In the genomic region with DNA sequence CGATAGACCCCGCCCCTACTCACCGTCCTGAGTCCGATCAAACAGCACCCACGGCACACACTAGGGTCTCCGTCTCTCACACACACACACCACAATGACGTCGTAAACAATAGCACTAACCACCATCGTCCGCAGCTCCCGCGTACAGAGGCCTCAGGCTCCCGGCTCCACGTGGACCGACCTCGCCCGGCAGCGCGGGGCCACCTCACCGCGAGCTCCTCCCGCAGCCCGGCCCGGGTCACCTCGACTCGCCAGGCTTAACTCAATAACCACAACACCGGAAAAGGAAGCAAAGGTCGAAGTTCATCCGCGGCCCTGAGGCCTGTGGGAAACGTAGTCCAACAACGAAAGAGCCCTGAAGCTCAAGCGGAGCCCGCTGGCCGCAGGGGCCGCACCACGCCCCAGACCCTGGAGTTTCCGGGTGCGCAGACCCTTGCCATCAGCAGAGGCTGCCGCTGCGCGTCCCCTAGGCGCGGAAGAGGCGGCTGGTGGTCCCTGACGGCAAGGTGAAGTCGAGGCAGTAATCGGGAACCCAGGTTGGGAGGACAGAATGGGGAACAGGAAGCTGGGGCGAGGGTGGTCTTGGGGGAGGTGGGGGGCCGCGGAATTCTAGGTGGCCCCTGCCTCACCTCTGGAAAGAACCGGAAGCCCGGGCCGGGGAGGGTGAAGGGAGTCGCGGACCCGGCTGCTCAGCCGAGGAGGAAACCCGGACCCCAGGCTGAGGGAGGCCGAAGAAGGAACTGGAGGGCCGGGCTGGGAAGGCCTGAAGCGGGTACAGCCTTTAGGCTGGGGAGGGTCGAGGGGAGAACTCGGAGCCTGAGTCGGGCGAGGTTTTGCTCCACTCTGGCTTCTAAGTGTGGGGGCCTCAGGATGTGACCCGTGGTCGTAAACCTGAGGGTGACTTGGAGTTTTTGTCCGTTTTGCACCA, we compare ENCODE assay signal across 1 cellular context.
TF ChIP-seq lines count a peak whose summit lies in the region.

ZNF529 (minus strand) TSS at position 273 of the 928 bp plus-strand sequence. CDS start 946 bp downstream, outside the sequence.

TF ChIP-seq in SK-N-SH, 30 proteins besides CTCF, POLR2A, EP300 and RAD21 (continued from another document):
- TF ChIP-seq USF2 (IDR thresholded peaks at IDR 0.05; ENCODE audit: borderline replicate concordance, low read depth, low read length), result no peak
- TF ChIP-seq CHD2 (IDR thresholded peaks at IDR 0.05; ENCODE audit: low read length, partially characterized antibody), result peak; percentile 96
- no peak for TF ChIP-seq REST (IDR thresholded peaks at IDR 0.05; ENCODE audit: low read depth, low read length)
- no peak for TF ChIP-seq MEF2A (IDR thresholded peaks at IDR 0.05; ENCODE audit: borderline replicate concordance, low read depth)
- TF ChIP-seq YY1 (IDR thresholded peaks at IDR 0.05; ENCODE audit: low read depth), result peak; percentile 34; the same call in 1 of the 2 replicates
- TF ChIP-seq TCF12 (IDR thresholded peaks at IDR 0.05), result no peak; the same call in 1 of the 2 replicates
- no peak for TF ChIP-seq PBX3 (IDR thresholded peaks at IDR 0.05)
- TF ChIP-seq IRF3 (IDR thresholded peaks at IDR 0.05; ENCODE audit: low read depth, low read length), result no peak
- peak; percentile 96 for TF ChIP-seq GABPA (IDR thresholded peaks at IDR 0.05; ENCODE audit: low read depth)
- no peak for TF ChIP-seq JUND (IDR thresholded peaks at IDR 0.05)
- no peak for TF ChIP-seq NFIC (IDR thresholded peaks at IDR 0.05; ENCODE audit: borderline replicate concordance)
- TF ChIP-seq, protein P1, sequence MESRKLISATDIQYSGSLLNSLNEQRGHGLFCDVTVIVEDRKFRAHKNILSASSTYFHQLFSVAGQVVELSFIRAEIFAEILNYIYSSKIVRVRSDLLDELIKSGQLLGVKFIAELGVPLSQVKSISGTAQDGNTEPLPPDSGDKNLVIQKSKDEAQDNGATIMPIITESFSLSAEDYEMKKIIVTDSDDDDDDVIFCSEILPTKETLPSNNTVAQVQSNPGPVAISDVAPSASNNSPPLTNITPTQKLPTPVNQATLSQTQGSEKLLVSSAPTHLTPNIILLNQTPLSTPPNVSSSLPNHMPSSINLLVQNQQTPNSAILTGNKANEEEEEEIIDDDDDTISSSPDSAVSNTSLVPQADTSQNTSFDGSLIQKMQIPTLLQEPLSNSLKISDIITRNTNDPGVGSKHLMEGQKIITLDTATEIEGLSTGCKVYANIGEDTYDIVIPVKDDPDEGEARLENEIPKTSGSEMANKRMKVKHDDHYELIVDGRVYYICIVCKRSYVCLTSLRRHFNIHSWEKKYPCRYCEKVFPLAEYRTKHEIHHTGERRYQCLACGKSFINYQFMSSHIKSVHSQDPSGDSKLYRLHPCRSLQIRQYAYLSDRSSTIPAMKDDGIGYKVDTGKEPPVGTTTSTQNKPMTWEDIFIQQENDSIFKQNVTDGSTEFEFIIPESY (IDR thresholded peaks at IDR 0.05; ENCODE audit: borderline replicate concordance, low read depth), result peak; percentile 38; the same call in 1 of the 2 replicates
- TF ChIP-seq TAF1 (IDR thresholded peaks at IDR 0.05; ENCODE audit: borderline replicate concordance, low read depth, low read length), result peak; percentile 69
- peak; percentile 94 for TF ChIP-seq POLR2AphosphoS5 (IDR thresholded peaks at IDR 0.05; ENCODE audit: low read depth, low read length)
- TF ChIP-seq MAX (IDR thresholded peaks at IDR 0.05; ENCODE audit: low read depth), result peak; percentile 97
- TF ChIP-seq RXRA (IDR thresholded peaks at IDR 0.05; ENCODE audit: borderline replicate concordance, low read depth), result no peak
- peak; percentile 80 for TF ChIP-seq ELF1 (IDR thresholded peaks at IDR 0.05)
